24 cellular contexts compared by ENCODE assay signal in the genomic region with DNA sequence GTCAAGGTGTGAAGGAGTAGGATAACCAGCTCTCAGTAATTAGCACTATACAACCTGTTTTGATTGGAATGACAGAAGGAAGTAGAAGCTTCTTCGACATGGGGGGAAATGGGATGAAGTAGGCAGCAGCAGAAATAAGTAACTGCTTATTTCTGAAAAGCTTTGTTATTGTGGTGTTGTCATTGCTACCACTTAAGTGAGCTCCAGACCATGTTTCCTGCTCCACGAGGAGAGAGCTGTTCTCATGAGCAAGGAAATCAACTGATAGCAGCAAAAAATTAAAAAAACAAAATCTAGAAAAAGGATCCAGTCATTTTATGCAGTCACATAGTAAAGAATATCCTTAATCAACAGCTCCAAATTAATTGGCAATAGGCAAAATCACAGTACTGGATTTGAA.
"Had no signal": no experiment of that assay in that cellular context is flagged by ENCODE, and none has a peak within 500 bp of the region (broad histone marks: within the 10 kb centered on the region; RNA-seq: fewer than 3 reads in every experiment).

No MANE protein-coding gene starts in this region.

- H3K36me3 ChIP-seq: gastroesophageal sphincter, heart left ventricle, left lung, neural progenitor cell, right lobe of liver, suprapubic skin, transverse colon, upper lobe of right lung had no signal

- H3K4me3 ChIP-seq: coronary artery, gastroesophageal sphincter, heart left ventricle, hepatocyte, left lung, neural progenitor cell, right lobe of liver, suprapubic skin, transverse colon, upper lobe of right lung, uterus had no signal

- H3K4me1 ChIP-seq: foreskin keratinocyte, gastroesophageal sphincter, neural progenitor cell, parathyroid adenoma, right lobe of liver, transverse colon, uterus had no signal

- H3K27me3 ChIP-seq: foreskin keratinocyte, gastroesophageal sphincter, heart left ventricle, hepatocyte, left lung, neural progenitor cell, right lobe of liver, suprapubic skin, transverse colon, upper lobe of right lung, uterus had no signal

- H3K27ac ChIP-seq: coronary artery, epithelial cell of prostate, foreskin keratinocyte, gastroesophageal sphincter, heart left ventricle, hepatocyte, left lung, neural progenitor cell, parathyroid adenoma, right lobe of liver, suprapubic skin, transverse colon, upper lobe of right lung, uterus had no signal

- H3K79me2 ChIP-seq: hepatocyte, parathyroid adenoma had no signal

- DNase-seq: effector memory CD8-positive, alpha-beta T cell; foreskin keratinocyte; heart left ventricle; kidney; left cardiac atrium; left lung; mesenchymal stem cell; midbrain; naive thymus-derived CD4-positive, alpha-beta T cell; right lobe of liver; small intestine; stimulated activated CD4-positive, alpha-beta T cell treated with anti-CD3 and anti-CD28 coated beads, Interleukin-15, amount 100 ng/mL, for 24 hours; stimulated activated CD4-positive, alpha-beta T cell treated with anti-CD3 and anti-CD28 coated beads, Interleukin-2, amount 100 ng/mL, for 48 hours; stimulated activated naive B cell treated with anti-CD40 and anti-IgM and Interleukin-4, amounts not matched to agents 10 μg/mL and 1 μg/mL and 100 μg/mL, for 72 hours; transverse colon; upper lobe of right lung; uterus had no signal

- H3K9ac ChIP-seq: neural progenitor cell, parathyroid adenoma had no signal

- H3K4me2 ChIP-seq: hepatocyte, neural progenitor cell had no signal
